ENCODE assay signal across 10 cellular contexts in the genomic region with DNA sequence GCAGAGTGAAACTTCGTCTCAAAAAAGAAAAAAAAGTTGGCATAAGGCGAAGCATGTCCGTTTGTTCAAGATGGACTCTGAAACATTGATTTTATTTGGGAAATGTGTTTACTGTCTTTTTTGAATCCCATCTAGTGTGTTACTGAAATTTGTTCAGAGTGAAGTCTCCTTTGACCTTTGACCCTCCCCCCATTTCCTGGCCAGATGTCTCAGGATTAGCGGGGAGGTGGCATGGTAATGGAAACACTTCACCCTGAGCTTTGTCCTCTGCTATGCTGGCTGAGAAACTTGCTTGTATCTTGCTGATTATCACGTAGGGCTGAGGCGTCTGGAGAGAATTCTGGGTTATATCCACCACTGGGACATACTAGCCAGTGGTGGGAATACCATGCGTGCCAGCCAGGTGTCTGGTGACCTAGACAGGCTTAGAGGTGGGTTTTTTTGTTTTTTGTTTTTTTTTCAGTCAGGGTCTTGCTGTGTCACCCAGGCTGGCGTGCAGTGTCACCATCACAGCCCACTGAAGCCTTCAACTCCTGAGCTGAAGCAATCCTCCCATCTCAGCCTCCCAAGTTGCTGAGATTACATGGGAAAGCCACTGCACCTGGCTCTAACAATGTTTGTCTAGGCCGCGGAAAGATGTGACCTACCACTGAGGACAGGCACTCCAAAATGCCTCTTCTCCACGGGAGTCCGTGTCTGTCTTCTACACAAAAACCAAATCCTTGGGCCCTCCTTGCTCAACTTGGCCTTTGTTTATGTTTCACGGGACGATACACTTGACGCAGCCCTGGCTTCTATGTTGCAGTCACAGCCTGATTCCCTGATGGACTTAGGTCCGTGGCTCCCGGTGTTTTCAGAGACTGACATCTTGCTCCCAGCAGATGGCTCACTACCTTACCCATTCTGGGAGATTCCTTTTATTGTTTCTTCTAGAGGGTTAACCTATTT. TPM values are rescaled to one million over a fixed set of nuclear protein-coding genes. Genes with fewer than 3 reads are reported as not detected.
DNase-seq lines count a peak whose midpoint lies in the region; ATAC-seq and TF ChIP-seq lines count a peak whose summit lies in the region.
"Had no signal": no experiment of that assay in that cellular context is flagged by ENCODE, and none has a peak within 500 bp of the region (broad histone marks: within the 10 kb centered on the region; RNA-seq: fewer than 3 reads in every experiment).

No MANE protein-coding gene starts in this region.

- peak overlapping the region; percentile 35 for H2AFZ ChIP-seq in IMR-90 (replicated peaks; ENCODE audit: low read length, poor library complexity)

- no peak overlapping the region for H4K5ac ChIP-seq in IMR-90 (ENCODE audit: low read depth, low read length)

- no peaks in the 10 kb centered on the region for H3K4me1 ChIP-seq in IMR-90 (ENCODE audit: control insufficient read depth, insufficient read depth, low read length)

- no peaks in the 10 kb centered on the region for H3K9me3 ChIP-seq in IMR-90 (ENCODE audit: control insufficient read depth, insufficient read depth, low read length)
- H3K9me3 ChIP-seq: gastroesophageal sphincter had no signal

- no peak; the same call in 1 of the 2 replicates for TF ChIP-seq CTCF in IMR-90 (conservative IDR thresholded peaks at IDR 0.05; ENCODE audit: low read depth, low read length)
- no peak for TF ChIP-seq CTCF in nephron (IDR thresholded peaks at IDR 0.05; ENCODE audit: unreplicated experiment in 3 of 3)

- H3K14ac ChIP-seq in IMR-90 (replicated peaks; ENCODE audit: low read depth, low read length): no peak overlapping the region

- H3K4me3 Mint-ChIP-seq in nephron: no peak overlapping the region

- H2BK120ac ChIP-seq in IMR-90 (ENCODE audit: low read depth, low read length): no peak overlapping the region

- CTCF ChIA-PET in IMR-90 (lab: Yijun Ruan, JAX): interaction anchor here (0.6 kb wide), 1 partner anchor 10 kb away, joined by 6 read pairs; no protein-coding TSS in a partner anchor

- no peak overlapping the region for H3K56ac ChIP-seq in IMR-90 (ENCODE audit: extremely low read depth, insufficient read depth, low read length)

- no TSS peak for BruUV-seq in IMR-90 (replicated peaks; lab: Mats Ljungman, UMichigan)

- peaks cover 17% of the 10 kb centered on the region for H3K4me1 Mint-ChIP-seq in nephron

- dilution Hi-C loops in IMR-90 (cut with HindIII; ENCODE audit: low sequenced_read_pairs, unreplicated experiment): no loop called here

- no peak overlapping the region for H2BK5ac ChIP-seq in IMR-90 (ENCODE audit: low read depth, low read length, poor library complexity, severe bottlenecking)

- H2AK9ac ChIP-seq in IMR-90 (replicated peaks; ENCODE audit: low read depth, low read length, poor library complexity): no peak overlapping the region

- no peak overlapping the region for H3K27ac ChIP-seq in IMR-90 (ENCODE audit: insufficient read depth, low read length)
- H3K27ac ChIP-seq: gastroesophageal sphincter had no signal

- H3K27me3 Mint-ChIP-seq in nephron (ENCODE audit: low read depth): no peaks in the 10 kb centered on the region

- H3K27ac Mint-ChIP-seq in nephron: peak overlapping the region in 2 of 3 experiments; percentile 21 to 34

- H3K27me3 ChIP-seq in IMR-90 (ENCODE audit: control insufficient read depth, insufficient read depth, low read length): no peaks in the 10 kb centered on the region
- H3K27me3 ChIP-seq: gastroesophageal sphincter had no signal

- intact Hi-C loops in IMR-90 (cut with micrococcal nuclease): no loop called here

- H3K9me3 Mint-ChIP-seq in nephron: no peaks in the 10 kb centered on the region

- TF ChIP-seq POLR2A in IMR-90 (IDR thresholded peaks at IDR 0.05; ENCODE audit: low read depth, low read length): no peak

- peaks cover 25% of the 10 kb centered on the region for H4K20me1 ChIP-seq in IMR-90 (ENCODE audit: insufficient read depth, low read length)

- POLR2A ChIA-PET in IMR-90 (lab: Charles Lee; ENCODE audit: unreplicated experiment): no interaction called here

- no peak for ATAC-seq in IMR-90 (ENCODE audit: low read depth)
- no peak for ATAC-seq in GM21390 (IDR thresholded peaks at IDR 0.05; ENCODE audit: unreplicated experiment)
- no peak for ATAC-seq in HG03045 (IDR thresholded peaks at IDR 0.05; ENCODE audit: unreplicated experiment)
- ATAC-seq: gastroesophageal sphincter had no signal

- in situ Hi-C loops in IMR-90 (cut with MboI; ENCODE audit: low sequenced_read_pairs): no loop called here

- H2BK20ac ChIP-seq in IMR-90 (ENCODE audit: low read depth, low read length): no peak overlapping the region

- no peak overlapping the region for H3K4ac ChIP-seq in IMR-90 (ENCODE audit: low read depth, low read length)

- peaks cover 2 to 13% of the 10 kb centered on the region in 2 experiments; a peak in 3 of 4 replicates for H3K79me1 ChIP-seq in IMR-90 (ENCODE audit: low read depth in 1 of 2, low read length in 2 of 2)

- peaks cover 22% of the 10 kb centered on the region for H3K36me3 Mint-ChIP-seq in nephron (ENCODE audit: low read depth)

- no peak overlapping the region for H3K18ac ChIP-seq in IMR-90 (ENCODE audit: low read depth, low read length)

- no peak overlapping the region for H2AK5ac ChIP-seq in IMR-90 (ENCODE audit: low read depth, low read length)

- H3K9ac ChIP-seq in IMR-90 (ENCODE audit: low read depth, low read length): no peak overlapping the region

- no peak overlapping the region for H2BK15ac ChIP-seq in IMR-90 (ENCODE audit: low read depth, low read length)

- peaks cover 12% of the 10 kb centered on the region for H3K9me1 ChIP-seq in IMR-90 (ENCODE audit: insufficient read depth, low read length)

- H4K8ac ChIP-seq in IMR-90 (ENCODE audit: low read depth in 2 of 2, low read length in 2 of 2): no peak overlapping the region

- H3K23ac ChIP-seq in IMR-90 (ENCODE audit: low read depth, low read length): no peak overlapping the region

- H3K4me2 ChIP-seq in IMR-90 (ENCODE audit: low read depth, low read length): no peak overlapping the region

- WGBS in IMR-90 (ENCODE audit: extremely low coverage in 2 of 2, insufficient read length in 1 of 2), 2 experiments: 81% methylated on average over 5 of the region's 17 CpGs; no CpG with 5 or more reads in 1 of the 2 experiments

- H4K91ac ChIP-seq in IMR-90 (ENCODE audit: insufficient read depth, low read depth, low read length): no peak overlapping the region

- H3K4me3 ChIP-seq in IMR-90 (ENCODE audit: insufficient read depth, low read depth, low read length): no peak overlapping the region
- H3K4me3 ChIP-seq: gastroesophageal sphincter had no signal

- H3K36me3 ChIP-seq in IMR-90 (ENCODE audit: control insufficient read depth, insufficient read depth, low read length): peaks cover 7% of the 10 kb centered on the region

- DNase-seq in D341Med (ENCODE audit: low spot score): peak; percentile 48
- peak; percentile 25 for DNase-seq in IMR-90
- peak; percentile 83 for DNase-seq in cerebellar cortex (ENCODE audit: low spot score)
- DNase-seq in NCI-H526 treated with DMSO at 0.1 percent for 48 hours (lab: John Stamatoyannopoulos, UW): no peak
- DNase-seq in T1000 (lab: John Stamatoyannopoulos, UW): no peak
- DNase-seq: Karpas-422 had no signal

- TF ChIP-seq RAD21 in IMR-90 (IDR thresholded peaks at IDR 0.05; ENCODE audit: low read length): no peak

TF ChIP-seq in IMR-90, 13 proteins besides CTCF, POLR2A, EP300 and RAD21:
- no peak for TF ChIP-seq MAZ (IDR thresholded peaks at IDR 0.05; ENCODE audit: borderline replicate concordance, low read depth, low read length)
- TF ChIP-seq CHD1 (IDR thresholded peaks at IDR 0.05; ENCODE audit: low read depth, low read length): no peak
- peak; percentile 8; the same call in 1 of the 2 replicates for TF ChIP-seq SMC3 (IDR thresholded peaks at IDR 0.05; ENCODE audit: low read depth, low read length)

RNA-seq across cellular contexts. Expression of a gene that starts 6.6 kb away (rescaled TPM):
- 18.9 and 21.9 TPM in 2 replicates for total RNA-seq in IMR-90 (2012; rRNA removed)
- 19.9 and 28.7 TPM in 2 replicates for polyA plus RNA-seq in IMR-90 (2012; rRNA removed)
- 34.6 and 48.4 TPM in 2 replicates for polyA plus RNA-seq in IMR-90 (2012; cell fraction: cytosol; rRNA removed)
- 51.9 and 143 TPM in 2 replicates for polyA plus RNA-seq in IMR-90 (2012; cell fraction: nucleus; rRNA removed; ENCODE audit: low replicate concordance)

RNA-seq across cellular contexts. Expression of a gene that starts 13.0 kb away (rescaled TPM):
- total RNA-seq in IMR-90 (2012; rRNA removed): 15.4 and 15.8 TPM in 2 replicates
- 16.9 and 17.3 TPM in 2 replicates for polyA plus RNA-seq in IMR-90 (2012; rRNA removed)
- polyA plus RNA-seq in IMR-90 (2012; cell fraction: cytosol; rRNA removed): 14.3 and 21.3 TPM in 2 replicates
- polyA plus RNA-seq in IMR-90 (2012; cell fraction: nucleus; rRNA removed; ENCODE audit: low replicate concordance): 35.1 and 41.8 TPM in 2 replicates

RNA-seq across cellular contexts. Expression of a gene that starts 50.3 kb away (rescaled TPM):
- under 0.01 TPM in 1 of 2 replicates, not detected in the other for total RNA-seq in IMR-90 (2012; rRNA removed)
- 0.27 and 0.39 TPM in 2 replicates for polyA plus RNA-seq in IMR-90 (2012; rRNA removed)
- polyA plus RNA-seq in IMR-90 (2012; cell fraction: cytosol; rRNA removed): 0.04 and 0.36 TPM in 2 replicates
- polyA plus RNA-seq in IMR-90 (2012; cell fraction: nucleus; rRNA removed; ENCODE audit: low replicate concordance): 0.63 and 1.5 TPM in 2 replicates

Comparison
In these comparisons a context has a peak if more than half of its experiments do, and no peak if none do; other contexts are left out.
1. DNase-seq: peak in D341Med (single experiment), IMR-90 (single experiment) and cerebellar cortex (single experiment); none in NCI-H526 treated with DMSO at 0.1 percent for 48 hours (single experiment) and T1000 (single experiment).